20 cellular contexts compared by ENCODE assay signal in the genomic region with DNA sequence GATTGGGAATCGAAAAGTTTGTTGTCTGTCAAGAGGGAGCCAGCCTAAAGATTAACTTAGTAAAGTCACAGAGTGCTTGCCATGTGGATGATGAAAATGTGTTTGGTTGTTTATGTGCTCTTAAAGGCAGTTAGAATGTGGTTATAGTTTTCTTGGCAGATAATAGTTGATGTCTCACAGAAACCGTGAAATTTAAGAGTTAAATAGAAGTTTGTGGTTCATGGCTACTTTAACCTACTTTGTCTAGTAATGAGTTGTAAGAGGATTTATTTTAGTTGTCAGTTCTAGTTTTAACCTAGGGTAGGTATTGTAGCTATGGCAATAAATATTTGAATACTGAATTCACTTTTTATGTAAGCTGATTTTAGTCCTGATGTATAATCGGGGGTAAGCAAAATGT. TPM values are rescaled to one million over a fixed set of nuclear protein-coding genes. Genes with fewer than 3 reads are reported as not detected.
DNase-seq lines count a peak whose midpoint lies in the region; ATAC-seq and TF ChIP-seq lines count a peak whose summit lies in the region.
"Had no signal": no experiment of that assay in that cellular context is flagged by ENCODE, and none has a peak within 500 bp of the region (broad histone marks: within the 10 kb centered on the region; RNA-seq: fewer than 3 reads in every experiment).

No MANE protein-coding gene starts in this region.

- H3K27me3 Mint-ChIP-seq in activated T-cell treated with anti-CD3 and anti-CD28 coated beads, Interleukin-2, amount 50 U/mL, for 72 hours (ENCODE audit: low read depth): no peaks in the 10 kb centered on the region

- no peak overlapping the region for H3K4me3 ChIP-seq in astrocyte of the spinal cord (ENCODE audit: low read depth, low read length)
- H3K4me3 ChIP-seq: HAP-1, stomach, upper lobe of left lung had no signal

- H3K36me3 Mint-ChIP-seq in activated T-cell treated with anti-CD3 and anti-CD28 coated beads, Interleukin-2, amount 50 U/mL, for 72 hours (ENCODE audit: insufficient read depth in 2 of 2): peaks cover 5 to 14% of the 10 kb centered on the region in 2 donors

- H3K4me1 Mint-ChIP-seq in activated T-cell treated with anti-CD3 and anti-CD28 coated beads, Interleukin-2, amount 50 U/mL, for 72 hours (ENCODE audit: low read depth): peaks cover 24% of the 10 kb centered on the region

- peak overlapping the region; percentile 88 for H3K27ac Mint-ChIP-seq in activated T-cell treated with anti-CD3 and anti-CD28 coated beads, Interleukin-2, amount 50 U/mL, for 72 hours

- ATAC-seq in activated T-cell treated with anti-CD3 and anti-CD28 coated beads, Interleukin-2, amount 50 U/mL, for 72 hours (replicated peaks in 1 of 2): peak; percentile 85 to 90
- ATAC-seq in HG02981 (IDR thresholded peaks at IDR 0.05; ENCODE audit: unreplicated experiment): peak; percentile 50
- ATAC-seq: CD8-positive, alpha-beta T cell had no signal

- in situ Hi-C loops in astrocyte of the spinal cord (cut with HindIII; ENCODE audit: low sequenced_read_pairs) (no loop called here), KBM-7 (cut with MboI; ENCODE audit: low pct_unique_long_range_greater_than_20kb, low sequenced_read_pairs) (no loop called here)

- DNase-seq in activated T-cell treated with anti-CD3 and anti-CD28 coated beads, Interleukin-2, amount 50 U/mL, for 72 hours: no peak
- DNase-seq in activated T-cell treated with anti-CD3 and anti-CD28 coated beads, Interleukin-2, amount 50 U/mL, for 48 hours: no peak
- DNase-seq in astrocyte of the spinal cord (ENCODE audit: low read depth, low spot score) (peak; percentile 16), renal cortical epithelial cell (ENCODE audit: low read depth) (peak; percentile 21), mucosa of gallbladder (ENCODE audit: low spot score) (no peak), KBM-7 (no peak), amniotic stem cell (lab: John Stamatoyannopoulos, UW) (no peak)
- DNase-seq: activated naive CD4-positive, alpha-beta T cell treated with anti-CD3 and anti-CD28 coated beads, Interleukin-2, amount 50 U/mL, for 16 hours; CD8-positive, alpha-beta T cell; dermis blood vessel endothelial cell; DMS79 treated with DMSO at 0.1 percent for 48 hours; foreskin melanocyte; kidney glomerular epithelial cell; NCI-H2081 treated with DMSO at 0.1 percent for 48 hours; NCI-H524; stimulated activated CD4-positive, alpha-beta T cell treated with anti-CD3 and anti-CD28 coated beads, Interleukin-15, amount 100 ng/mL, for 24 hours; stomach; upper lobe of left lung had no signal

- no peaks in the 10 kb centered on the region for H3K9me3 Mint-ChIP-seq in activated T-cell treated with anti-CD3 and anti-CD28 coated beads, Interleukin-2, amount 50 U/mL, for 72 hours
- H3K9me3 Mint-ChIP-seq: CD8-positive, alpha-beta T cell had no signal

- peak overlapping the region; percentile 37 to 53 for H3K4me3 Mint-ChIP-seq in activated T-cell treated with anti-CD3 and anti-CD28 coated beads, Interleukin-2, amount 50 U/mL, for 72 hours
- H3K4me3 Mint-ChIP-seq: CD8-positive, alpha-beta T cell had no signal

- no peak for TF ChIP-seq CTCF in astrocyte of the spinal cord (IDR thresholded peaks at IDR 0.05; ENCODE audit: low read depth, low read length)

RNA-seq across cellular contexts. Expression of a gene that starts 36.4 kb away (rescaled TPM):
- 10 to 100 TPM; 61.1 to 64.9 TPM for total RNA-seq in activated T-cell treated with anti-CD3 and anti-CD28 coated beads, Interleukin-2, amount 50 U/mL, for 72 hours
- 42.4 and 129 TPM in 2 replicates for total RNA-seq in renal cortical epithelial cell
- total RNA-seq in mucosa of gallbladder: 52.1 TPM

Comparison
In these comparisons a context has a peak if more than half of its experiments do, and no peak if none do; other contexts are left out.
1. DNase-seq: peak in astrocyte of the spinal cord (single experiment) and renal cortical epithelial cell (single experiment); none in activated T-cell treated with anti-CD3 and anti-CD28 coated beads, Interleukin-2, amount 50 U/mL, for 72 hours (0 of 2), activated T-cell treated with anti-CD3 and anti-CD28 coated beads, Interleukin-2, amount 50 U/mL, for 48 hours (0 of 2), mucosa of gallbladder (single experiment), KBM-7 (single experiment) and amniotic stem cell (single experiment).